In the genomic region with DNA sequence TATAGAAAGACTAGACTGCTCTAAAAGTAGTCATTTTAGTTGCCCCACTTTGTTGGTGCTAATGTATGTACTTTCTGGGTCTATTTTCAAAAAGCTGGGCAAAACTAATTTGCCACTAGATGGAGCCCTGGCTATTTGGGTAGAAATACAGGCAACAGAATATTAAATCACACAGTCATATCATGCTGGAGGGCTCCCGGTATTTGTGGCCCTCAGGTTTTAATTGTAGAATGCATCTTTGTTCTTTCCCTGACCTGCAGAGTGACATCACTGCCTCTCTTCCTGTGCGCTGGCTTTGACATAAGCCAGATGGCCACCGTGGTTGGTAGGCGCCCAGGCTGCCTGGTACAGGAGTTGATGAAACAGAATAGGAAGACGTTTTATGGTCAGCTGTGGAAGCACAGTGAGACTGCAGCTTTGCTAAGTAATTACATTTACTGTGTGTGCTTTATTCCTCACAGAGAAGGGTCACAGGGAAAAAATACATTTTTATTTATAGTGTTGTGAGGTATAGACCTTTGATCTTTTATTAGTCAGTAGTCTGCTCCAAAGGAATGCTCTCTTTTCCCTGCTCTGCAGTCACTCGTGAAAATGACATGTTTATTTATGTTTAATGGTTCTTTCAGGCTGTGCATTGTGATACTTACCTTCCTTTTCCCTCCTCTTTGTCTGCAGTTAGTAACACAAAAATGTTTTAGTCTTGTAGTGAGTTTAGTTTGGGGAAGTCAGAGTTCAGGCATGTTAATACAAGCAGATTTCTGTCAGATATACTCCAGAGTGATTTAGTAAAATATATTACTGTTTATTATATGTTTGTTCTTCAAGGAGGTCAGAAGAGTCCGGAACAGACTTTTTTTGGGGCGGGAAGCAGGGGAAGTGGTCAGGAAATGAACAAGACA, we compare ENCODE assay signal across 8 cellular contexts. TPM values are rescaled to one million over a fixed set of nuclear protein-coding genes. Genes with fewer than 3 reads are reported as not detected.
DNase-seq lines count a peak whose midpoint lies in the region; ATAC-seq, FAIRE-seq and TF ChIP-seq lines count a peak whose summit lies in the region.

No MANE protein-coding gene starts in this region.

- no peaks in the 10 kb centered on the region for H3K27me3 Mint-ChIP-seq in endothelial cell (ENCODE audit: unreplicated experiment)
- peaks cover 18 to 30% (median 22%) of the 10 kb centered on the region in 5 donors for H3K27me3 Mint-ChIP-seq in naive thymus-derived CD4-positive, alpha-beta T cell

- no peaks in the 10 kb centered on the region for H3K9me3 ChIP-seq in OCI-LY3 (ENCODE audit: insufficient read depth, low read length)
- no peaks in the 10 kb centered on the region for H3K9me3 ChIP-seq in naive thymus-derived CD4-positive, alpha-beta T cell (ENCODE audit: control insufficient read depth in 2 of 3, low read length in 3 of 3)

- no peaks in the 10 kb centered on the region for H4K20me1 ChIP-seq in OCI-LY3 (ENCODE audit: insufficient read depth, low read length)

- FAIRE-seq in H54 (lab: Jason Lieb, UNC) = peak; percentile 87

- H3K36me3 Mint-ChIP-seq in endothelial cell (ENCODE audit: low read depth, unreplicated experiment) = no peaks in the 10 kb centered on the region
- no peaks in the 10 kb centered on the region for H3K36me3 Mint-ChIP-seq in naive thymus-derived CD4-positive, alpha-beta T cell

- CTCF ChIA-PET in naive thymus-derived CD4-positive, alpha-beta T cell (lab: Charles Lee) = no interaction called here

- peak overlapping the region; percentile 50 for H3K4me2 ChIP-seq in OCI-LY3 (ENCODE audit: low read length)

- H3K36me3 ChIP-seq in OCI-LY3 (replicated peaks; ENCODE audit: low read depth, low read length) = no peaks in the 10 kb centered on the region
- H3K36me3 ChIP-seq in naive thymus-derived CD4-positive, alpha-beta T cell (ENCODE audit: control insufficient read depth in 2 of 3, insufficient read depth in 3 of 3, low read length in 3 of 3) = no peaks in the 10 kb centered on the region

- intact Hi-C loops in naive thymus-derived CD4-positive, alpha-beta T cell (cut with micrococcal nuclease) = loop anchor here in 1 of 2 donors (10.0 kb wide), 2 partner anchors 678 to 778 kb away; no protein-coding TSS in a partner anchor

- DNase-seq in AG20443 (ENCODE audit: low spot score) (peak; percentile 33), H54 (ENCODE audit: insufficient read length, low spot score) (peak; percentile 16), endothelial cell (ENCODE audit: low spot score) (peak; percentile 33), superior temporal gyrus (ENCODE audit: extremely low spot score) (no peak), omental fat pad (ENCODE audit: low spot score) (no peak)
- DNase-seq in naive thymus-derived CD4-positive, alpha-beta T cell = no peak

- peak; percentile 32 for ATAC-seq in naive thymus-derived CD4-positive, alpha-beta T cell
- ATAC-seq in omental fat pad (ENCODE audit: low FRiP score) = no peak
- no peak for ATAC-seq in GM19023 (IDR thresholded peaks at IDR 0.05; ENCODE audit: unreplicated experiment)

- H3K4me3 Mint-ChIP-seq in endothelial cell (ENCODE audit: unreplicated experiment) = no peak overlapping the region
- H3K4me3 Mint-ChIP-seq in naive thymus-derived CD4-positive, alpha-beta T cell = no peak overlapping the region

- TF ChIP-seq POLR2A in H54 (IDR thresholded peaks at IDR 0.05; ENCODE audit: low read depth, low read length) = no peak

- H3K4me1 Mint-ChIP-seq in endothelial cell (ENCODE audit: unreplicated experiment) = peaks cover 19% of the 10 kb centered on the region
- peaks cover 0 to 18% (median 9%) of the 10 kb centered on the region in 7 donors for H3K4me1 Mint-ChIP-seq in naive thymus-derived CD4-positive, alpha-beta T cell

- H3K27ac ChIP-seq in OCI-LY3 (ENCODE audit: low read length) = no peak overlapping the region
- no peak overlapping the region for H3K27ac ChIP-seq in naive thymus-derived CD4-positive, alpha-beta T cell (ENCODE audit: low read depth, low read length)

- peak overlapping the region; percentile 13; the same call in 1 of the 2 replicates for H2AFZ ChIP-seq in OCI-LY3 (ENCODE audit: low read depth, low read length)

- peak; percentile 87 for TF ChIP-seq CTCF in OCI-LY3 (IDR thresholded peaks at IDR 0.05; ENCODE audit: low read depth, low read length)
- TF ChIP-seq CTCF in endothelial cell (IDR thresholded peaks at IDR 0.05; ENCODE audit: unreplicated experiment) = peak; percentile 66
- TF ChIP-seq CTCF in omental fat pad (IDR thresholded peaks at IDR 0.05) = no peak

- H3K4me3 ChIP-seq in OCI-LY3 (ENCODE audit: low read length) = peak overlapping the region; percentile 42
- no peak overlapping the region for H3K4me3 ChIP-seq in naive thymus-derived CD4-positive, alpha-beta T cell (ENCODE audit: low read length)

- H3K9ac ChIP-seq in OCI-LY3 (ENCODE audit: low read length) = no peak overlapping the region

- peaks cover 5% of the 10 kb centered on the region; the same call in 1 of the 2 replicates for H3K27me3 ChIP-seq in OCI-LY3 (ENCODE audit: low read depth, low read length)
- no peaks in the 10 kb centered on the region for H3K27me3 ChIP-seq in naive thymus-derived CD4-positive, alpha-beta T cell (ENCODE audit: control insufficient read depth in 2 of 2, insufficient read depth in 2 of 2, low read length in 2 of 2)

- H3K4me1 ChIP-seq in OCI-LY3 (ENCODE audit: low read length) = peaks cover 5% of the 10 kb centered on the region; the same call in 1 of the 2 replicates
- no peaks in the 10 kb centered on the region for H3K4me1 ChIP-seq in naive thymus-derived CD4-positive, alpha-beta T cell (ENCODE audit: control insufficient read depth in 2 of 2, insufficient read depth in 2 of 2, low read length in 2 of 2)

- H3K79me2 ChIP-seq in OCI-LY3 (ENCODE audit: low read length) = no peaks in the 10 kb centered on the region

- POLR2A ChIA-PET in naive thymus-derived CD4-positive, alpha-beta T cell (lab: Charles Lee) = no interaction called here

- no peaks in the 10 kb centered on the region for H3K9me3 Mint-ChIP-seq in endothelial cell (ENCODE audit: unreplicated experiment)
- peaks cover 0 to 2% (median 0%) of the 10 kb centered on the region in 11 donors for H3K9me3 Mint-ChIP-seq in naive thymus-derived CD4-positive, alpha-beta T cell

- peak overlapping the region; percentile 62 for H3K27ac Mint-ChIP-seq in endothelial cell (ENCODE audit: unreplicated experiment)
- no peak overlapping the region for H3K27ac Mint-ChIP-seq in naive thymus-derived CD4-positive, alpha-beta T cell

RNA-seq across cellular contexts. Expression of a gene that starts 28.4 kb away (rescaled TPM):
- 19.9 TPM for total RNA-seq in endothelial cell (ENCODE audit: unreplicated experiment)
- total RNA-seq in naive thymus-derived CD4-positive, alpha-beta T cell = 1 to 10 TPM in 1 of 5 experiments, under 1 TPM in 1, not detected in 3; 0.37 to 1.8 TPM
- not detected for polyA plus RNA-seq in naive thymus-derived CD4-positive, alpha-beta T cell
- 10 to 100 TPM; 36.8 to 49.7 (median 44.8) TPM for total RNA-seq in omental fat pad

Comparison
In these comparisons a context has a peak if more than half of its experiments do, and no peak if none do; other contexts are left out.
1. DNase-seq: peak in AG20443 (single experiment), H54 (single experiment) and endothelial cell (single experiment); none in naive thymus-derived CD4-positive, alpha-beta T cell (0 of 9), superior temporal gyrus (single experiment) and omental fat pad (single experiment).
2. CTCF ChIP-seq: peak in OCI-LY3 (single experiment) and endothelial cell (single experiment); none in omental fat pad (0 of 3).